In genomic region chr1:93029317-93029716, GRCh38 we compare ENCODE assay signal across 1 cellular context.
TF ChIP-seq lines count a peak whose summit lies in the region.

No MANE protein-coding gene starts in this region.

TF ChIP-seq in H1, 55 proteins besides CTCF, POLR2A, EP300 and RAD21 (continued from another document):
- TF ChIP-seq CHD7 (IDR thresholded peaks at IDR 0.05; ENCODE audit: insufficient replicate concordance, low read length): no peak
- TF ChIP-seq EZH2 (IDR thresholded peaks at IDR 0.05; ENCODE audit: low read depth, low read length, severe bottlenecking): no peak
- TF ChIP-seq SRF (IDR thresholded peaks at IDR 0.05; ENCODE audit: low read depth, low read length): no peak
- no peak for TF ChIP-seq SP1 (IDR thresholded peaks at IDR 0.05; ENCODE audit: low read depth, low read length)
- no peak for TF ChIP-seq POU5F1 (IDR thresholded peaks at IDR 0.05; ENCODE audit: low read depth, low read length)
- no peak for TF ChIP-seq SAP30 (IDR thresholded peaks at IDR 0.05; ENCODE audit: insufficient read depth, insufficient replicate concordance, low read length)
- no peak for TF ChIP-seq SP4 (IDR thresholded peaks at IDR 0.05; ENCODE audit: low read length)
- no peak for TF ChIP-seq TEAD4 (IDR thresholded peaks at IDR 0.05; ENCODE audit: low read depth, low read length)
- no peak for TF ChIP-seq RBBP5 (IDR thresholded peaks at IDR 0.05; ENCODE audit: borderline replicate concordance, low read depth, low read length)
